ENCODE assay signal across 8 cellular contexts in the genomic region with DNA sequence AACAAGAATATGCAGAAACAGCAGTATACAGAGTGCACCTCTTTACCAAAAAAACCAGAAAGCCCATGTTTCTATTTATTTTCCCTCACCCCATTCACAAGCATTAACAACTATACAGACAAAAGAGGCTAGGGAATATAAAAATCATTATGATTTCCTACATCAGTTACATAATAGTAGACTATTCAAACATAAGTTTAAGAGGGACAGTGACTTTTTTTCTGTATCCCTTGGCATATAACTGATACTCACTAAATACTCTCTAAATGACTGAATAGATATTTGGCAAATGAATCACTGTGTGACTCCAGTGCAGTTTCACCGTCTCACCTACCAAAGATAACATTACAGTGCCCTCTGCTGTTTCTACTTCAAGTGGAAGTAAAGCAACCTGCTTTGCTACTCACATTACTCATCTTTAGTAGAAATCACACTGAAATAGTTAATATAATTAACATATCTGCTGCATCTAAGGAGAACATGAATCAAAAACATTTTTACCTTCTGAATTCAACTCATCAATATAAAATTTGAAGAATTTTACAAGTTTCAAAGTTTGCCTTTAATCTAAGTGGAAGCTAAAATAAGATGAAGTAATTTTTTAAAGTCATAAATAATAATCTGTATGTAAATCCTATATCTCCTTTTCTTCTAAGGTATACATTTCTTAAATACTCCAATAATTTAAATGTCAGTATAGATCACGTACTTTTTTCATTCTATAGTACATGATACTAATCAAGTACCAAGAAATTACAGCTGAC.
A peak's percentile ranks its signal among the peaks of the same experiment; 100 is the strongest.
DNase-seq lines count a peak whose midpoint lies in the region; ATAC-seq, FAIRE-seq and TF ChIP-seq lines count a peak whose summit lies in the region.

No MANE protein-coding gene starts in this region.

- H3K4me3 Mint-ChIP-seq in activated T-helper 2 cell treated with anti-CD3 and anti-CD28 coated beads, Interferon-gamma antibody, Interleukin-2, Interleukin-4, amounts not matched to agents 10 μg/mL and 5 μg/mL and 100 μg/mL, durations not matched to agents 14 hours and 24 hours and 36 hours (ENCODE audit: low read depth) = no peak overlapping the region

- no peaks in the 10 kb centered on the region for H3K9me3 Mint-ChIP-seq in activated T-helper 2 cell treated with anti-CD3 and anti-CD28 coated beads, Interferon-gamma antibody, Interleukin-2, Interleukin-4, amounts not matched to agents 10 μg/mL and 5 μg/mL and 100 μg/mL, durations not matched to agents 14 hours and 24 hours and 36 hours

- DNase-seq in Ammon's horn (ENCODE audit: low spot score) (peak; percentile 59), MV-4-11 (lab: John Stamatoyannopoulos, UW) (peak; percentile 28), myocyte (ENCODE audit: low read depth) (peak; percentile 75)
- no peak for DNase-seq in activated T-helper 2 cell treated with anti-CD3 and anti-CD28 coated beads, Interferon-gamma antibody, Interleukin-2, Interleukin-4, amounts not matched to agents 10 μg/mL and 5 μg/mL and 100 μg/mL, durations not matched to agents 14 hours and 24 hours and 36 hours (ENCODE audit: low spot score)

- FAIRE-seq in endometrium (lab: Jason Lieb, UNC) = peak; percentile 55

- H3K36me3 Mint-ChIP-seq in activated T-helper 2 cell treated with anti-CD3 and anti-CD28 coated beads, Interferon-gamma antibody, Interleukin-2, Interleukin-4, amounts not matched to agents 10 μg/mL and 5 μg/mL and 100 μg/mL, durations not matched to agents 14 hours and 24 hours and 36 hours (ENCODE audit: low read depth) = peaks cover 17% of the 10 kb centered on the region

- H3K27ac Mint-ChIP-seq in activated T-helper 2 cell treated with anti-CD3 and anti-CD28 coated beads, Interferon-gamma antibody, Interleukin-2, Interleukin-4, amounts not matched to agents 10 μg/mL and 5 μg/mL and 100 μg/mL, durations not matched to agents 14 hours and 24 hours and 36 hours = no peak overlapping the region

- H3K4me1 Mint-ChIP-seq in activated T-helper 2 cell treated with anti-CD3 and anti-CD28 coated beads, Interferon-gamma antibody, Interleukin-2, Interleukin-4, amounts not matched to agents 10 μg/mL and 5 μg/mL and 100 μg/mL, durations not matched to agents 14 hours and 24 hours and 36 hours (ENCODE audit: low read depth) = peaks cover 8% of the 10 kb centered on the region

- H3K27me3 Mint-ChIP-seq in activated T-helper 2 cell treated with anti-CD3 and anti-CD28 coated beads, Interferon-gamma antibody, Interleukin-2, Interleukin-4, amounts not matched to agents 10 μg/mL and 5 μg/mL and 100 μg/mL, durations not matched to agents 14 hours and 24 hours and 36 hours (ENCODE audit: low read depth) = no peaks in the 10 kb centered on the region

- ATAC-seq in GM18499 (IDR thresholded peaks at IDR 0.05; ENCODE audit: insufficient read depth, unreplicated experiment) (peak; percentile 94), HG02763 (IDR thresholded peaks at IDR 0.05; ENCODE audit: unreplicated experiment) (peak; percentile 87), SK-N-SH treated with all-trans-retinoic acid at 6 μM for 48 hours (peak; percentile 98)

- intact Hi-C loops in activated T-helper 2 cell treated with anti-CD3 and anti-CD28 coated beads, Interferon-gamma antibody, Interleukin-2, Interleukin-4, amounts not matched to agents 10 μg/mL and 5 μg/mL and 100 μg/mL, durations not matched to agents 14 hours and 24 hours and 36 hours (cut with micrococcal nuclease) = loop anchor here (1.0 to 10.0 kb wide), 6 partner anchors 108 to 1121 kb away; partner anchors contain the start of genes CAPS2, GLIPR1, GLIPR1L1 and NAP1L1

TF ChIP-seq in SK-N-SH treated with all-trans-retinoic acid at 6 μM for 48 hours, 23 proteins besides CTCF, POLR2A, EP300 and RAD21:
- no peak for TF ChIP-seq ZFP30 (CRISPR knock-in tag; IDR thresholded peaks at IDR 0.05)
- no peak for TF ChIP-seq ZC3H10 (CRISPR knock-in tag; IDR thresholded peaks at IDR 0.05)
- no peak for TF ChIP-seq CSDC2 (CRISPR knock-in tag; IDR thresholded peaks at IDR 0.05)
- TF ChIP-seq ZFP3 (CRISPR knock-in tag; IDR thresholded peaks at IDR 0.05) = no peak
- TF ChIP-seq, protein P1, sequence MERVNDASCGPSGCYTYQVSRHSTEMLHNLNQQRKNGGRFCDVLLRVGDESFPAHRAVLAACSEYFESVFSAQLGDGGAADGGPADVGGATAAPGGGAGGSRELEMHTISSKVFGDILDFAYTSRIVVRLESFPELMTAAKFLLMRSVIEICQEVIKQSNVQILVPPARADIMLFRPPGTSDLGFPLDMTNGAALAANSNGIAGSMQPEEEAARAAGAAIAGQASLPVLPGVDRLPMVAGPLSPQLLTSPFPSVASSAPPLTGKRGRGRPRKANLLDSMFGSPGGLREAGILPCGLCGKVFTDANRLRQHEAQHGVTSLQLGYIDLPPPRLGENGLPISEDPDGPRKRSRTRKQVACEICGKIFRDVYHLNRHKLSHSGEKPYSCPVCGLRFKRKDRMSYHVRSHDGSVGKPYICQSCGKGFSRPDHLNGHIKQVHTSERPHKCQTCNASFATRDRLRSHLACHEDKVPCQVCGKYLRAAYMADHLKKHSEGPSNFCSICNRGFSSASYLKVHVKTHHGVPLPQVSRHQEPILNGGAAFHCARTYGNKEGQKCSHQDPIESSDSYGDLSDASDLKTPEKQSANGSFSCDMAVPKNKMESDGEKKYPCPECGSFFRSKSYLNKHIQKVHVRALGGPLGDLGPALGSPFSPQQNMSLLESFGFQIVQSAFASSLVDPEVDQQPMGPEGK (CRISPR knock-in tag; IDR thresholded peaks at IDR 0.05; ENCODE audit: borderline replicate concordance) = no peak
- TF ChIP-seq, protein P2, sequence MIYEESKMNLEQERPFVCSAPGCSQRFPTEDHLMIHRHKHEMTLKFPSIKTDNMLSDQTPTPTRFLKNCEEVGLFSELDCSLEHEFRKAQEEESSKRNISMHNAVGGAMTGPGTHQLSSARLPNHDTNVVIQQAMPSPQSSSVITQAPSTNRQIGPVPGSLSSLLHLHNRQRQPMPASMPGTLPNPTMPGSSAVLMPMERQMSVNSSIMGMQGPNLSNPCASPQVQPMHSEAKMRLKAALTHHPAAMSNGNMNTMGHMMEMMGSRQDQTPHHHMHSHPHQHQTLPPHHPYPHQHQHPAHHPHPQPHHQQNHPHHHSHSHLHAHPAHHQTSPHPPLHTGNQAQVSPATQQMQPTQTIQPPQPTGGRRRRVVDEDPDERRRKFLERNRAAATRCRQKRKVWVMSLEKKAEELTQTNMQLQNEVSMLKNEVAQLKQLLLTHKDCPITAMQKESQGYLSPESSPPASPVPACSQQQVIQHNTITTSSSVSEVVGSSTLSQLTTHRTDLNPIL (CRISPR knock-in tag; IDR thresholded peaks at IDR 0.05; ENCODE audit: low read depth) = no peak
